1 cellular context compared by ENCODE assay signal in genomic region chr7:73623798-73624668, GRCh38.
TF ChIP-seq lines count a peak whose summit lies in the region.

Gene MLXIPL, minus strand, starts transcription at chr7:73624522. Its CDS starts 30 bp downstream, at chr7:73624492.

TF ChIP-seq in A549, 52 proteins besides CTCF, POLR2A, EP300 and RAD21 (continued from another document):
- TF ChIP-seq ELK1 (IDR thresholded peaks at IDR 0.05; ENCODE audit: low read depth, low read length) (no peak), CHD4 (IDR thresholded peaks at IDR 0.05; ENCODE audit: borderline replicate concordance) (no peak), GATA3 (IDR thresholded peaks at IDR 0.05; ENCODE audit: borderline replicate concordance) (no peak), JUNB (IDR thresholded peaks at IDR 0.05) (no peak), MAX (IDR thresholded peaks at IDR 0.05) (peak; percentile 40; the same call in 1 of the 2 replicates), RARB (CRISPR knock-in tag; IDR thresholded peaks at IDR 0.05) (no peak), CBX8 (IDR thresholded peaks at IDR 0.05) (no peak), NR3C1 (IDR thresholded peaks at IDR 0.05) (no peak), FOXS1 (CRISPR knock-in tag; IDR thresholded peaks at IDR 0.05) (no peak), HOXB5 (CRISPR knock-in tag; IDR thresholded peaks at IDR 0.05) (no peak), ZFP36 (IDR thresholded peaks at IDR 0.05; ENCODE audit: borderline replicate concordance, partially characterized antibody) (no peak), SREBF2 (IDR thresholded peaks at IDR 0.05) (no peak), USF2 (IDR thresholded peaks at IDR 0.05) (no peak), MAFK (IDR thresholded peaks at IDR 0.05; ENCODE audit: partially characterized antibody) (no peak), HOXA7 (CRISPR knock-in tag; IDR thresholded peaks at IDR 0.05) (no peak), HEYL (CRISPR knock-in tag; IDR thresholded peaks at IDR 0.05) (no peak), ZC3H11A (IDR thresholded peaks at IDR 0.05) (no peak), KDM1A (IDR thresholded peaks at IDR 0.05; ENCODE audit: low read depth) (no peak)
- TF ChIP-seq, protein P1, sequence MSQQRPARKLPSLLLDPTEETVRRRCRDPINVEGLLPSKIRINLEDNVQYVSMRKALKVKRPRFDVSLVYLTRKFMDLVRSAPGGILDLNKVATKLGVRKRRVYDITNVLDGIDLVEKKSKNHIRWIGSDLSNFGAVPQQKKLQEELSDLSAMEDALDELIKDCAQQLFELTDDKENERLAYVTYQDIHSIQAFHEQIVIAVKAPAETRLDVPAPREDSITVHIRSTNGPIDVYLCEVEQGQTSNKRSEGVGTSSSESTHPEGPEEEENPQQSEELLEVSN (IDR thresholded peaks at IDR 0.05; ENCODE audit: borderline replicate concordance, low read depth), result peak; percentile 65
- TF ChIP-seq, protein P2, sequence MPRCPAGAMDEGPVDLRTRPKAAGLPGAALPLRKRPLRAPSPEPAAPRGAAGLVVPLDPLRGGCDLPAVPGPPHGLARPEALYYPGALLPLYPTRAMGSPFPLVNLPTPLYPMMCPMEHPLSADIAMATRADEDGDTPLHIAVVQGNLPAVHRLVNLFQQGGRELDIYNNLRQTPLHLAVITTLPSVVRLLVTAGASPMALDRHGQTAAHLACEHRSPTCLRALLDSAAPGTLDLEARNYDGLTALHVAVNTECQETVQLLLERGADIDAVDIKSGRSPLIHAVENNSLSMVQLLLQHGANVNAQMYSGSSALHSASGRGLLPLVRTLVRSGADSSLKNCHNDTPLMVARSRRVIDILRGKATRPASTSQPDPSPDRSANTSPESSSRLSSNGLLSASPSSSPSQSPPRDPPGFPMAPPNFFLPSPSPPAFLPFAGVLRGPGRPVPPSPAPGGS (IDR thresholded peaks at IDR 0.05), result 0 out of 3 replicates have a peak, but pooled peaks have one; percentile 30
